11 cellular contexts compared by ENCODE assay signal in genomic region chr22:16601437-16602223, GRCh38. TPM values are rescaled to one million over a fixed set of nuclear protein-coding genes. Genes with fewer than 3 reads are reported as not detected.
A peak's percentile ranks its signal among the peaks of the same experiment; 100 is the strongest.
DNase-seq lines count a peak whose midpoint lies in the region; TF ChIP-seq lines count a peak whose summit lies in the region.
"Had no signal": no experiment of that assay in that cellular context is flagged by ENCODE, and none has a peak within 500 bp of the region (broad histone marks: within the 10 kb centered on the region; RNA-seq: fewer than 3 reads in every experiment).

No MANE protein-coding gene starts in this region.

- no peak for TF ChIP-seq CTCF in AG10803 (conservative IDR thresholded peaks at IDR 0.05; ENCODE audit: low read length)
- no peak for TF ChIP-seq CTCF in Loucy (conservative IDR thresholded peaks at IDR 0.05; ENCODE audit: low read length)
- no peak for TF ChIP-seq CTCF in epithelial cell of proximal tubule (conservative IDR thresholded peaks at IDR 0.05; ENCODE audit: low read depth, low read length)
- TF ChIP-seq CTCF in ovary (IDR thresholded peaks at IDR 0.05), result no peak
- no peak for TF ChIP-seq CTCF in chondrocyte (IDR thresholded peaks at IDR 0.05)

- no peaks in the 10 kb centered on the region for H4K20me1 ChIP-seq in Loucy (ENCODE audit: insufficient read depth, low read length, poor library complexity, severe bottlenecking)

- H3K36me3 ChIP-seq in Loucy (ENCODE audit: insufficient read depth, low read length) (no peaks in the 10 kb centered on the region), ovary (no peaks in the 10 kb centered on the region)
- H3K36me3 ChIP-seq: uterus had no signal

- no peaks in the 10 kb centered on the region for H3K4me1 ChIP-seq in Loucy (ENCODE audit: insufficient read depth, low read length, poor library complexity, severe bottlenecking)
- H3K4me1 ChIP-seq in ovary (ENCODE audit: insufficient read depth), result no peaks in the 10 kb centered on the region
- H3K4me1 ChIP-seq: uterus had no signal

- no peak for TF ChIP-seq EP300 in ovary (IDR thresholded peaks at IDR 0.05)

- no peak overlapping the region for H3K4me3 Mint-ChIP-seq in chondrocyte (ENCODE audit: unreplicated experiment)

- 1% methylated on average over 21 to 98 of the region's 100 CpGs for WGBS in ovary, 3 donors

- H2AFZ ChIP-seq in Loucy (ENCODE audit: low read length), result peak overlapping the region; percentile 49; the same call in 1 of the 2 replicates

- H3K27me3 ChIP-seq in Loucy (ENCODE audit: insufficient read depth, low read length, poor library complexity, severe bottlenecking) (no peaks in the 10 kb centered on the region), ovary (no peaks in the 10 kb centered on the region)

- H3K4me1 Mint-ChIP-seq in chondrocyte (ENCODE audit: low read depth), result no peaks in the 10 kb centered on the region

- peaks cover 23% of the 10 kb centered on the region for H3K79me2 ChIP-seq in Loucy (ENCODE audit: insufficient read depth, low read length)

- no peaks in the 10 kb centered on the region for H3K27me3 Mint-ChIP-seq in chondrocyte (ENCODE audit: low read depth)

- no peak for TF ChIP-seq POLR2A in ovary (IDR thresholded peaks at IDR 0.05)

- H3K4me3 ChIP-seq in AG10803 (ENCODE audit: low read length) (peak overlapping the region; percentile 26), Loucy (ENCODE audit: low read length, poor library complexity, severe bottlenecking) (peak overlapping the region; percentile 67), epithelial cell of proximal tubule (ENCODE audit: low read depth, low read length) (peak overlapping the region; percentile 51), ovary (peak overlapping the region; percentile 33)

- H3K36me3 Mint-ChIP-seq in chondrocyte (ENCODE audit: low read depth), result no peaks in the 10 kb centered on the region

- no peaks in the 10 kb centered on the region for H3F3A ChIP-seq in Loucy (ENCODE audit: low read depth)

- peak overlapping the region; percentile 48 for H3K9ac ChIP-seq in Loucy (ENCODE audit: low read depth, low read length, poor library complexity, severe bottlenecking)

- intact Hi-C loops in ovary (cut with DNase I), result no loop called here

- H3K27ac Mint-ChIP-seq in chondrocyte (ENCODE audit: unreplicated experiment), result no peak overlapping the region

- no peak for DNase-seq in AG10803 (ENCODE audit: low read depth)
- DNase-seq in epithelial cell of proximal tubule (ENCODE audit: low read depth), result no peak
- peak; percentile 22 to 43 (median 28) for DNase-seq in ovary
- DNase-seq in chondrocyte (ENCODE audit: low spot score), result no peak
- no peak for DNase-seq in NCI-H1092 treated with DMSO at 0.1 percent for 48 hours (lab: John Stamatoyannopoulos, UW)
- no peak for DNase-seq in cerebellar cortex (ENCODE audit: low spot score)
- DNase-seq in DMS53 treated with DMSO at 0.1 percent for 48 hours (lab: John Stamatoyannopoulos, UW; ENCODE audit: unreplicated experiment), result no peak

- H3K9me3 Mint-ChIP-seq in chondrocyte (ENCODE audit: low read depth), result peaks cover 22% of the 10 kb centered on the region

- no peak overlapping the region for H3K4me2 ChIP-seq in Loucy (ENCODE audit: low read depth, low read length, poor library complexity, severe bottlenecking)

- H3K27ac ChIP-seq in ovary, result peak overlapping the region; percentile 14 to 38

- H3K9me3 ChIP-seq in Loucy (ENCODE audit: insufficient read depth, low read depth, low read length), result no peaks in the 10 kb centered on the region
- peaks cover 0 to 3% of the 10 kb centered on the region in 2 donors for H3K9me3 ChIP-seq in ovary
- H3K9me3 ChIP-seq: uterus had no signal

- H3K9me2 ChIP-seq in Loucy (replicated peaks; ENCODE audit: low read depth, low read length), result no peaks in the 10 kb centered on the region

RNA-seq across cellular contexts. Expression of gene CCT8L2, which starts 9.0 kb away (rescaled TPM):
- total RNA-seq in epithelial cell of proximal tubule, result not detected in 2 replicates
- not detected for total RNA-seq in ovary
- polyA plus RNA-seq in ovary, result not detected
- total RNA-seq in chondrocyte, result not detected in 3 replicates
- total RNA-seq: activated CD8-positive, alpha-beta memory T cell treated with anti-CD3 and anti-CD28 coated beads for 36 hours; pulmonary artery endothelial cell; uterus had no signal

Comparison
In these comparisons a context has a peak if more than half of its experiments do, and no peak if none do; other contexts are left out.
1. DNase-seq: peak in ovary (5 of 5); none in AG10803 (single experiment), epithelial cell of proximal tubule (single experiment), chondrocyte (single experiment), NCI-H1092 treated with DMSO at 0.1 percent for 48 hours (single experiment), cerebellar cortex (single experiment) and DMS53 treated with DMSO at 0.1 percent for 48 hours (single experiment).
2. Peak in every context shown above with its lines, with median percentiles within 50 percentile points of each other: H3K4me3 ChIP-seq.